19 cellular contexts compared by ENCODE assay signal in genomic region chr4:169583563-169583962, GRCh38. TPM values are rescaled to one million over a fixed set of nuclear protein-coding genes. Genes with fewer than 3 reads are reported as not detected.
DNase-seq lines count a peak whose midpoint lies in the region; ATAC-seq and TF ChIP-seq lines count a peak whose summit lies in the region.
"Had no signal": no experiment of that assay in that cellular context is flagged by ENCODE, and none has a peak within 500 bp of the region (broad histone marks: within the 10 kb centered on the region; RNA-seq: fewer than 3 reads in every experiment).

No MANE protein-coding gene starts in this region.

- no peaks in the 10 kb centered on the region for H3K9me3 ChIP-seq in testis
- H3K9me3 ChIP-seq: colonic mucosa had no signal

- intact Hi-C loops in Right ventricle myocardium inferior (cut with DNase I), result no loop called here
- intact Hi-C loops in testis (cut with DNase I; ENCODE audit: low total_unique reads), result no loop called here

- CTCF ChIA-PET in HEK293T (lab: Yijun Ruan, JAX), result interaction anchor here (1.5 kb wide), 1 partner anchor 30 kb away, joined by 5 read pairs; no protein-coding TSS in a partner anchor

- no peaks in the 10 kb centered on the region for H3K27me3 ChIP-seq in testis
- H3K27me3 ChIP-seq: colonic mucosa had no signal

- no peak overlapping the region for H3K4me3 ChIP-seq in testis
- H3K4me3 ChIP-seq: colonic mucosa had no signal

- 18 to 39% methylated on average over 2 of the region's 2 CpGs for WGBS in testis, 2 donors

- no peaks in the 10 kb centered on the region for H3K4me1 ChIP-seq in testis
- H3K4me1 ChIP-seq: colonic mucosa had no signal

- H3K27ac ChIP-seq in testis, result peak overlapping the region in 1 of 2 donors; percentile 9
- H3K27ac ChIP-seq: colonic mucosa, HL-60 had no signal

- TF ChIP-seq CTCF in testis (IDR thresholded peaks at IDR 0.05), result no peak

- DNase-seq in AG08396 (ENCODE audit: low spot score) (peak; percentile 38), HEK293T (ENCODE audit: extremely low spot score) (no peak), dermis blood vessel endothelial cell (peak; percentile 8), medulla oblongata (ENCODE audit: extremely low spot score) (peak; percentile 23), NCI-H748 (lab: John Stamatoyannopoulos, UW; ENCODE audit: unreplicated experiment) (no peak), Right ventricle myocardium inferior (ENCODE audit: missing footprints) (no peak), testis (no peak)
- DNase-seq: activated CD4-positive, alpha-beta T cell treated with anti-CD3 and anti-CD28 coated beads, Interleukin-2, amount 10 ng/mL, durations not matched to agents 24 days and 14 days; activated CD8-positive, alpha-beta memory T cell treated with anti-CD3 and anti-CD28 coated beads, Interleukin-2, amount 50 U/mL, for 4 hours; activated gamma-delta T cell treated with Interleukin-2 at 50 U/mL for 16 hours; aorta; CD4-positive, CD25-positive, alpha-beta regulatory T cell; colonic mucosa; MV-4-11; NCI-H187 treated with DMSO at 0.1 percent for 48 hours; posterior cingulate gyrus; small intestine had no signal

- POLR2A ChIA-PET in HEK293T (lab: Yijun Ruan, JAX), result no interaction called here

- TF ChIP-seq POLR2A in testis (IDR thresholded peaks at IDR 0.05), result no peak

- no peak for ATAC-seq in Right ventricle myocardium inferior
- no peak for ATAC-seq in activated CD4-positive, CD25-positive, alpha-beta regulatory T cell treated with anti-CD3 and anti-CD28 coated beads, Interleukin-2, amount 50 U/mL, for 24 hours

- H3K36me3 ChIP-seq in testis (ENCODE audit: low read depth, missing control alignments), result no peaks in the 10 kb centered on the region
- H3K36me3 ChIP-seq: colonic mucosa had no signal

TF ChIP-seq in HEK293T, 16 proteins besides CTCF, POLR2A, EP300 and RAD21:
- TF ChIP-seq ELF4 (IDR thresholded peaks at IDR 0.05) (no peak), PKNOX1 (IDR thresholded peaks at IDR 0.05) (peak; percentile 76)

RNA-seq across cellular contexts. Expression of gene NEK1, which starts 28.8 kb away (rescaled TPM):
- total RNA-seq in dermis blood vessel endothelial cell (7.8 and 13.4 TPM in 2 replicates), Right ventricle myocardium inferior (13.8 TPM), testis (10 to 100 TPM; 25.5 to 27.9 TPM)
- polyA plus RNA-seq in testis (ENCODE audit: insufficient read depth, low read depth, low replicate concordance), result 10.3 TPM

RNA-seq across cellular contexts. Expression of gene CLCN3, which starts 36.8 kb away (rescaled TPM):
- 91.6 and 130 TPM in 2 replicates for total RNA-seq in dermis blood vessel endothelial cell
- 58.3 TPM for total RNA-seq in Right ventricle myocardium inferior
- 10 to 100 TPM; 89.2 to 97.4 TPM for total RNA-seq in testis
- 63.0 TPM for polyA plus RNA-seq in testis (ENCODE audit: insufficient read depth, low read depth, low replicate concordance)

Comparison
In these comparisons a context has a peak if more than half of its experiments do, and no peak if none do; other contexts are left out.
1. DNase-seq: peak in AG08396 (single experiment), dermis blood vessel endothelial cell (single experiment) and medulla oblongata (single experiment); none in HEK293T (single experiment), NCI-H748 (single experiment), Right ventricle myocardium inferior (single experiment) and testis (single experiment).